In genomic region chr18:57881818-57882413, GRCh38 we compare ENCODE assay signal across 8 cellular contexts.
A peak's percentile ranks its signal among the peaks of the same experiment; 100 is the strongest.
DNase-seq lines count a peak whose midpoint lies in the region; ATAC-seq, FAIRE-seq and TF ChIP-seq lines count a peak whose summit lies in the region.

No MANE protein-coding gene starts in this region.

- H4K20me1 ChIP-seq in GM12878 (ENCODE audit: control insufficient read depth, insufficient read depth) = no peaks in the 10 kb centered on the region

- no peak for TF ChIP-seq EP300 in GM12878 (IDR thresholded peaks at IDR 0.05; ENCODE audit: borderline replicate concordance in 1 of 2, control insufficient read depth in 1 of 2, low read depth in 2 of 2, low read length in 2 of 2)

- H3K79me2 ChIP-seq in GM12878 (ENCODE audit: control insufficient read depth, insufficient read depth, low read length) = no peaks in the 10 kb centered on the region

- H2AFZ ChIP-seq in GM12878 (ENCODE audit: control insufficient read depth, low read depth, low read length) = no peak overlapping the region

- peaks cover 5% of the 10 kb centered on the region for H3K9me3 ChIP-seq in GM12878 (replicated peaks; ENCODE audit: control insufficient read depth, insufficient read depth, low read length)

- peak; percentile 76 for ATAC-seq in HG02763 (IDR thresholded peaks at IDR 0.05; ENCODE audit: unreplicated experiment)
- peak; percentile 98 for ATAC-seq in GM12878
- ATAC-seq in HG03045 (IDR thresholded peaks at IDR 0.05; ENCODE audit: unreplicated experiment) = no peak

- no TSS peak for BruUV-seq in GM12878 (replicated peaks; lab: Mats Ljungman, UMichigan)

- in situ Hi-C loops in GM12878 (cut with MboI) = loop anchor here (10.0 kb wide), 1 partner anchor 243 kb away; no protein-coding TSS in a partner anchor

- no peaks in the 10 kb centered on the region for H3K36me3 ChIP-seq in GM12878 (ENCODE audit: control insufficient read depth in 2 of 2, insufficient read depth in 2 of 2, low read length in 1 of 2)

- WGBS in GM12878 (ENCODE audit: insufficient coverage, insufficient replicate concordance, low lambda C conversion rate, missing lambda C conversion rate) = 16% methylated on average over 10 of the region's 10 CpGs

- no peak for TF ChIP-seq POLR2A in GM12878 (IDR thresholded peaks at IDR 0.05; ENCODE audit: low read depth, low read length)

- RAD21 ChIA-PET in GM12878 (lab: Charles Lee; ENCODE audit: unreplicated experiment) = interaction anchor here (0.6 to 2.0 kb wide), 28 partner anchors 10 to 882 kb away, joined by 3 to 11 read pairs (median 4); partner anchors contain the start of genes NARS1 and NEDD4L

- intact Hi-C loops in GM12878 (cut with micrococcal nuclease; ENCODE audit: unreplicated experiment) = loop anchor here (2.0 to 5.0 kb wide), 4 partner anchors 161 to 255 kb away; no protein-coding TSS in a partner anchor

- H3K27ac ChIP-seq in GM12878 (ENCODE audit: control insufficient read depth, insufficient read depth) = no peak overlapping the region

- no peaks in the 10 kb centered on the region for H3K27me3 ChIP-seq in GM12878 (replicated peaks in 1 of 2; ENCODE audit: control insufficient read depth in 2 of 2, insufficient read depth in 2 of 2, low read length in 1 of 2)

- H3K4me3 ChIP-seq in GM12878 = no peak overlapping the region

- no peaks in the 10 kb centered on the region for H3K4me1 ChIP-seq in GM12878 (ENCODE audit: control insufficient read depth, insufficient read depth, low read length)

- DNase-seq in GM10248 (ENCODE audit: extremely low spot score) (peak; percentile 62), NCI-H2081 treated with DMSO at 0.1 percent for 48 hours (lab: John Stamatoyannopoulos, UW) (peak; percentile 1), T1000 (lab: John Stamatoyannopoulos, UW) (peak; percentile 29), GM12878 (ENCODE audit: low read depth, low spot score) (peak; percentile 32), iPS DF 4.7 (ENCODE audit: extremely low read depth, low spot score) (peak; percentile 19), smooth muscle cell of the brain vasculature (ENCODE audit: low read depth, low spot score) (peak; percentile 67)

- CTCF ChIA-PET in GM10248 (lab: Yijun Ruan, JAX) (interaction anchor here (0.8 to 2.4 kb wide), 39 partner anchors 10 to 1520 kb away, joined by 3 to 29 read pairs (median 4); partner anchors contain the start of gene NEDD4L), GM12878 (lab: Yijun Ruan, JAX) (interaction anchor here (0.6 to 2.4 kb wide), 47 partner anchors 8 to 886 kb away, joined by 3 to 30 read pairs (median 4); partner anchors contain the start of gene NEDD4L)

- TF ChIP-seq CTCF in GM10248 (IDR thresholded peaks at IDR 0.05; ENCODE audit: control extremely low read depth, extremely low read depth, low read depth, missing control alignments) = peak; percentile 86
- TF ChIP-seq CTCF in GM12878 (IDR thresholded peaks at IDR 0.05 in 2 of 3, conservative IDR thresholded peaks at IDR 0.05 in 1 of 3; ENCODE audit: control insufficient read depth in 2 of 3, extremely low read depth in 1 of 3, insufficient read depth in 1 of 3, low read depth in 3 of 3, low read length in 3 of 3) = peak; percentile 89 to 94 (median 90); a peak in 5 of 6 replicates

- no peak overlapping the region for H3K4me2 ChIP-seq in GM12878 (ENCODE audit: control insufficient read depth, insufficient read depth)

- POLR2A ChIA-PET in GM10248 (lab: Yijun Ruan, JAX) = no interaction called here
- POLR2A ChIA-PET in GM12878 (lab: Charles Lee) = interaction anchor here (0.5 kb wide), 1 partner anchor 260 kb away, joined by 6 read pairs; the partner anchor contains the start of gene NARS1

- FAIRE-seq in GM12878 (lab: Jason Lieb, UNC) = peak; percentile 92

- SMC1A ChIA-PET in GM12878 (lab: Charles Lee; ENCODE audit: uncharacterized antibody, unreplicated experiment) = interaction anchor here (0.8 to 3.1 kb wide), 22 partner anchors 10 to 440 kb away, joined by 3 to 16 read pairs (median 4); no protein-coding TSS in a partner anchor

- H3K9ac ChIP-seq in GM12878 (ENCODE audit: control insufficient read depth, insufficient read depth, low read length) = no peak overlapping the region

- TF ChIP-seq RAD21 in GM12878 (IDR thresholded peaks at IDR 0.05; ENCODE audit: insufficient read depth, low read depth, low read length) = peak; percentile 93

TF ChIP-seq in GM12878, 131 proteins besides CTCF, POLR2A, EP300 and RAD21:
- TF ChIP-seq LARP7 (IDR thresholded peaks at IDR 0.05) (no peak), YY1 (IDR thresholded peaks at IDR 0.05; ENCODE audit: low read depth, low read length) (peak; percentile 68; the same call in 1 of the 2 replicates), CREB1 (IDR thresholded peaks at IDR 0.05; ENCODE audit: low read depth) (0 out of 2 replicates have a peak, but pooled peaks have one; percentile 18), WRNIP1 (IDR thresholded peaks at IDR 0.05; ENCODE audit: borderline replicate concordance, low read depth, low read length) (0 out of 2 replicates have a peak, but pooled peaks have one; percentile 65), CHD1 (IDR thresholded peaks at IDR 0.05; ENCODE audit: low read depth, low read length) (no peak), TBL1XR1 (IDR thresholded peaks at IDR 0.05; ENCODE audit: low read depth, low read length) (no peak), SMC3 (IDR thresholded peaks at IDR 0.05; ENCODE audit: borderline replicate concordance, low read length) (peak; percentile 95), RBBP5 (conservative IDR thresholded peaks at IDR 0.05) (no peak)

Comparison
In these comparisons a context has a peak if more than half of its experiments do, and no peak if none do; other contexts are left out.
1. DNase-seq: peak in every context shown above with its lines; median percentile 67 in smooth muscle cell of the brain vasculature; 62 in GM10248; 32 in GM12878; 29 in T1000; 19 in iPS DF 4.7; 1 in NCI-H2081 treated with DMSO at 0.1 percent for 48 hours.